ENCODE assay signal across 1 cellular context in genomic region chr7:143381427-143382125, GRCh38.
A peak's percentile ranks its signal among the peaks of the same experiment; 100 is the strongest.
TF ChIP-seq lines count a peak whose summit lies in the region.

No MANE protein-coding gene starts in this region.

TF ChIP-seq in HEK293, 187 proteins besides CTCF, POLR2A, EP300 and RAD21 (continued from another document):
- TF ChIP-seq, protein P1, sequence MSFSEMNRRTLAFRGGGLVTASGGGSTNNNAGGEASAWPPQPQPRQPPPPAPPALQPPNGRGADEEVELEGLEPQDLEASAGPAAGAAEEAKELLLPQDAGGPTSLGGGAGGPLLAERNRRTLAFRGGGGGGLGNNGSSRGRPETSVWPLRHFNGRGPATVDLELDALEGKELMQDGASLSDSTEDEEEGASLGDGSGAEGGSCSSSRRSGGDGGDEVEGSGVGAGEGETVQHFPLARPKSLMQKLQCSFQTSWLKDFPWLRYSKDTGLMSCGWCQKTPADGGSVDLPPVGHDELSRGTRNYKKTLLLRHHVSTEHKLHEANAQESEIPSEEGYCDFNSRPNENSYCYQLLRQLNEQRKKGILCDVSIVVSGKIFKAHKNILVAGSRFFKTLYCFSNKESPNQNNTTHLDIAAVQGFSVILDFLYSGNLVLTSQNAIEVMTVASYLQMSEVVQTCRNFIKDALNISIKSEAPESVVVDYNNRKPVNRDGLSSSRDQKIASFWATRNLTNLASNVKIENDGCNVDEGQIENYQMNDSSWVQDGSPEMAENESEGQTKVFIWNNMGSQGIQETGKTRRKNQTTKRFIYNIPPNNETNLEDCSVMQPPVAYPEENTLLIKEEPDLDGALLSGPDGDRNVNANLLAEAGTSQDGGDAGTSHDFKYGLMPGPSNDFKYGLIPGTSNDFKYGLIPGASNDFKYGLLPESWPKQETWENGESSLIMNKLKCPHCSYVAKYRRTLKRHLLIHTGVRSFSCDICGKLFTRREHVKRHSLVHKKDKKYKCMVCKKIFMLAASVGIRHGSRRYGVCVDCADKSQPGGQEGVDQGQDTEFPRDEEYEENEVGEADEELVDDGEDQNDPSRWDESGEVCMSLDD (tag by site-specific recombination; IDR thresholded peaks at IDR 0.05), result peak; percentile 43; the same call in 1 of the 2 replicates
